Comparison of ENCODE assay signal across 26 cellular contexts in genomic region chr20:11181964-11182363, GRCh38.
"Had no signal": no experiment of that assay in that cellular context is flagged by ENCODE, and none has a peak within 500 bp of the region (broad histone marks: within the 10 kb centered on the region; RNA-seq: fewer than 3 reads in every experiment).

No MANE protein-coding gene starts in this region.

- H3K27me3 ChIP-seq: breast epithelium, gastrocnemius medialis, left lung, stomach, suprapubic skin, tibial nerve, uterus had no signal

- H3K36me3 Mint-ChIP-seq: activated naive CD8-positive, alpha-beta T cell treated with anti-CD3 and anti-CD28 coated beads for 36 hours; naive thymus-derived CD4-positive, alpha-beta T cell; stimulated activated memory B cell treated with anti-CD40 and anti-IgM and Interleukin-4, amounts not matched to agents 10 μg/mL and 1 μg/mL and 100 μg/mL, for 72 hours had no signal

- H3K27ac ChIP-seq: breast epithelium, coronary artery, gastrocnemius medialis, prostate gland, stomach, suprapubic skin, tibial nerve, uterus had no signal

- H3K4me3 Mint-ChIP-seq: activated B cell treated with CpG ODN at 0.5 μM for 24 hours; activated CD4-positive, alpha-beta T cell treated with anti-CD3 and anti-CD28 coated beads for 36 hours; activated naive CD8-positive, alpha-beta T cell treated with anti-CD3 and anti-CD28 coated beads for 36 hours; central memory CD8-positive, alpha-beta T cell; naive thymus-derived CD4-positive, alpha-beta T cell; stimulated activated memory B cell treated with anti-CD40 and anti-IgM and Interleukin-4, amounts not matched to agents 10 μg/mL and 1 μg/mL and 100 μg/mL, for 72 hours; T-helper 1 cell treated with Interleukin-12 subunit alpha and Interleukin-12 subunit beta and Interleukin-4 antibody, amounts not matched to agents 30 μg/mL and 1 μg/mL, for 36 hours had no signal

- ATAC-seq: activated CD4-positive, alpha-beta T cell treated with anti-CD3 and anti-CD28 coated beads for 36 hours; esophagus mucosa; stimulated activated memory B cell treated with anti-CD40 and anti-IgM and Interleukin-4, amounts not matched to agents 10 μg/mL and 1 μg/mL and 100 μg/mL, for 72 hours had no signal

- H3K4me1 Mint-ChIP-seq: activated B cell treated with CpG ODN at 0.5 μM for 24 hours; activated CD4-positive, alpha-beta T cell treated with anti-CD3 and anti-CD28 coated beads for 36 hours; activated naive CD8-positive, alpha-beta T cell treated with anti-CD3 and anti-CD28 coated beads for 36 hours; central memory CD8-positive, alpha-beta T cell; stimulated activated memory B cell treated with anti-CD40 and anti-IgM and Interleukin-4, amounts not matched to agents 10 μg/mL and 1 μg/mL and 100 μg/mL, for 72 hours had no signal

- H3K4me1 ChIP-seq: breast epithelium, prostate gland, tibial nerve, uterus had no signal

- H3K27me3 Mint-ChIP-seq: activated B cell treated with CpG ODN at 0.5 μM for 24 hours; activated CD4-positive, alpha-beta T cell treated with anti-CD3 and anti-CD28 coated beads for 36 hours; activated naive CD8-positive, alpha-beta T cell treated with anti-CD3 and anti-CD28 coated beads for 36 hours; central memory CD8-positive, alpha-beta T cell; naive thymus-derived CD4-positive, alpha-beta T cell; stimulated activated memory B cell treated with anti-CD40 and anti-IgM and Interleukin-4, amounts not matched to agents 10 μg/mL and 1 μg/mL and 100 μg/mL, for 72 hours had no signal

- DNase-seq: activated B cell treated with CpG ODN at 0.5 μM for 24 hours; activated CD4-positive, alpha-beta T cell treated with anti-CD3 and anti-CD28 coated beads for 36 hours; activated CD4-positive, alpha-beta T cell treated with anti-CD3 and anti-CD28 coated beads, Interleukin-2, amount 50 U/mL, for 4 hours; activated naive CD4-positive, alpha-beta T cell treated with Interleukin-2 at 50 U/mL for 16 hours; activated naive CD8-positive, alpha-beta T cell treated with anti-CD3 and anti-CD28 coated beads for 36 hours; activated T-cell treated with anti-CD3 and anti-CD28 coated beads, Interleukin-2, amount 50 U/mL, for 48 hours; hippocampal formation; kidney glomerular epithelial cell; naive thymus-derived CD4-positive, alpha-beta T cell; stimulated activated CD4-positive, alpha-beta T cell treated with anti-CD3 and anti-CD28 coated beads, Interleukin-12 subunit alpha, Interleukin-12 subunit beta, amount 100 ng/mL, for 4 hours; stomach; T1000; uterus had no signal

- H3K27ac Mint-ChIP-seq: activated B cell treated with CpG ODN at 0.5 μM for 24 hours; activated CD4-positive, alpha-beta T cell treated with anti-CD3 and anti-CD28 coated beads for 36 hours; activated naive CD8-positive, alpha-beta T cell treated with anti-CD3 and anti-CD28 coated beads for 36 hours; naive thymus-derived CD4-positive, alpha-beta T cell; stimulated activated memory B cell treated with anti-CD40 and anti-IgM and Interleukin-4, amounts not matched to agents 10 μg/mL and 1 μg/mL and 100 μg/mL, for 72 hours; T-helper 1 cell treated with Interleukin-12 subunit alpha and Interleukin-12 subunit beta and Interleukin-4 antibody, amounts not matched to agents 30 μg/mL and 1 μg/mL, for 36 hours had no signal

- H3K9me3 ChIP-seq: gastrocnemius medialis, prostate gland, suprapubic skin, uterus had no signal

- H3K4me3 ChIP-seq: breast epithelium, coronary artery, gastrocnemius medialis, left lung, lung, prostate gland, stomach, suprapubic skin, tibial nerve, uterus had no signal

- FAIRE-seq: endometrium had no signal

- H3K36me3 ChIP-seq: breast epithelium, gastrocnemius medialis, left lung, prostate gland, stomach, suprapubic skin, tibial nerve, uterus had no signal
